1 cellular context compared by ENCODE assay signal in genomic region chr5:78660401-78660800, GRCh38.
TF ChIP-seq lines count a peak whose summit lies in the region.

No MANE protein-coding gene starts in this region.

TF ChIP-seq in SK-N-SH treated with all-trans-retinoic acid at 6 μM for 48 hours, 23 proteins besides CTCF, POLR2A, EP300 and RAD21 (continued from another document):
- TF ChIP-seq TSHZ2 (CRISPR knock-in tag; IDR thresholded peaks at IDR 0.05), result 0 out of 2 replicates have a peak, but pooled peaks have one; percentile 24
- TF ChIP-seq GLIS3 (CRISPR knock-in tag; IDR thresholded peaks at IDR 0.05), result no peak
- no peak for TF ChIP-seq BACH2 (CRISPR knock-in tag; IDR thresholded peaks at IDR 0.05; ENCODE audit: borderline replicate concordance)
- TF ChIP-seq TOX (CRISPR knock-in tag; IDR thresholded peaks at IDR 0.05; ENCODE audit: borderline replicate concordance), result no peak
- TF ChIP-seq RARB (CRISPR knock-in tag; IDR thresholded peaks at IDR 0.05), result no peak
- no peak for TF ChIP-seq ZC3H10 (CRISPR knock-in tag; IDR thresholded peaks at IDR 0.05)
- TF ChIP-seq ZNF8 (CRISPR knock-in tag; IDR thresholded peaks at IDR 0.05), result no peak
- 0 out of 2 replicates have a peak, but pooled peaks have one; percentile 5 for TF ChIP-seq CREB5 (CRISPR knock-in tag; IDR thresholded peaks at IDR 0.05; ENCODE audit: low read depth)
- no peak for TF ChIP-seq TCF4 (CRISPR knock-in tag; IDR thresholded peaks at IDR 0.05; ENCODE audit: borderline replicate concordance)
- TF ChIP-seq ISL1 (CRISPR knock-in tag; IDR thresholded peaks at IDR 0.05), result peak; percentile 92
- no peak for TF ChIP-seq ARNTL (CRISPR knock-in tag; IDR thresholded peaks at IDR 0.05; ENCODE audit: borderline replicate concordance, low read depth)
- no peak for TF ChIP-seq POU6F1 (CRISPR knock-in tag; IDR thresholded peaks at IDR 0.05; ENCODE audit: borderline replicate concordance, low read depth)
- peak; percentile 63; the same call in 1 of the 2 replicates for TF ChIP-seq ZFP3 (CRISPR knock-in tag; IDR thresholded peaks at IDR 0.05)
- TF ChIP-seq ZNF70 (CRISPR knock-in tag; IDR thresholded peaks at IDR 0.05), result no peak
- no peak for TF ChIP-seq CSRNP3 (CRISPR knock-in tag; IDR thresholded peaks at IDR 0.05)
